In genomic region chr3:101676765-101677435, GRCh38 we compare ENCODE assay signal across 1 cellular context.
TF ChIP-seq lines count a peak whose summit lies in the region.

TSS of gene ZBTB11 (minus strand) at chr3:101677132. CDS start at chr3:101676914, 218 bp downstream.

TF ChIP-seq in K562, 482 proteins besides CTCF, POLR2A, EP300 and RAD21 (continued from another document and continues in another):
- TF ChIP-seq KHSRP (IDR thresholded peaks at IDR 0.05) = 0 out of 2 replicates have a peak, but pooled peaks have one; percentile 28
- TF ChIP-seq POLR3G (IDR thresholded peaks at IDR 0.05; ENCODE audit: extremely low read depth, insufficient read length, insufficient replicate concordance) = no peak
- no peak for TF ChIP-seq NONO (IDR thresholded peaks at IDR 0.05; ENCODE audit: low read depth in 2 of 2, low read length in 1 of 2)
- no peak for TF ChIP-seq ZFP91 (CRISPR knock-in tag; IDR thresholded peaks at IDR 0.05)
- TF ChIP-seq ZNF121 (CRISPR knock-in tag; conservative IDR thresholded peaks at IDR 0.05) = no peak
- no peak for TF ChIP-seq SREBF2 (CRISPR knock-in tag; IDR thresholded peaks at IDR 0.05)
- TF ChIP-seq HDAC8 (tag; IDR thresholded peaks at IDR 0.05) = no peak
- no peak for TF ChIP-seq MTA1 (IDR thresholded peaks at IDR 0.05; ENCODE audit: borderline replicate concordance)
- TF ChIP-seq RAD51 (IDR thresholded peaks at IDR 0.05; ENCODE audit: borderline replicate concordance, low read depth) = no peak
- peak; percentile 69 for TF ChIP-seq NCOA6 (IDR thresholded peaks at IDR 0.05)
- no peak for TF ChIP-seq PRMT5 (CRISPR knock-in tag; IDR thresholded peaks at IDR 0.05)
- no peak for TF ChIP-seq ZNF609 (CRISPR knock-in tag; IDR thresholded peaks at IDR 0.05; ENCODE audit: borderline replicate concordance)
- no peak for TF ChIP-seq YBX1 (IDR thresholded peaks at IDR 0.05)
- no peak for TF ChIP-seq CBFB (CRISPR knock-in tag; IDR thresholded peaks at IDR 0.05)
- TF ChIP-seq XRCC3 (IDR thresholded peaks at IDR 0.05) = no peak
- TF ChIP-seq COPS2 (conservative IDR thresholded peaks at IDR 0.05) = no peak
- TF ChIP-seq ZNF511 (CRISPR knock-in tag; IDR thresholded peaks at IDR 0.05) = no peak; the same call in 1 of the 2 replicates
- TF ChIP-seq JUN (IDR thresholded peaks at IDR 0.05; ENCODE audit: borderline replicate concordance, low read depth, low read length) = peak; percentile 16; the same call in 1 of the 2 replicates
- TF ChIP-seq JUN (CRISPR knock-in tag; IDR thresholded peaks at IDR 0.05; ENCODE audit: borderline replicate concordance) = no peak
- no peak for TF ChIP-seq ZNF507 (tag; conservative IDR thresholded peaks at IDR 0.05)
- TF ChIP-seq GTF2E2 (tag; IDR thresholded peaks at IDR 0.05) = 0 out of 2 replicates have a peak, but pooled peaks have one; percentile 36
- TF ChIP-seq MGA (IDR thresholded peaks at IDR 0.05) = no peak
- no peak for TF ChIP-seq NFIX (CRISPR knock-in tag; IDR thresholded peaks at IDR 0.05; ENCODE audit: low read depth)
- TF ChIP-seq MED1 (CRISPR knock-in tag; IDR thresholded peaks at IDR 0.05; ENCODE audit: borderline replicate concordance) = no peak
- peak; percentile 42; the same call in 1 of the 2 replicates for TF ChIP-seq USF2 (CRISPR knock-in tag; IDR thresholded peaks at IDR 0.05)
- TF ChIP-seq HMG20A (CRISPR knock-in tag; conservative IDR thresholded peaks at IDR 0.05) = no peak
- TF ChIP-seq TAF1 (IDR thresholded peaks at IDR 0.05; ENCODE audit: control insufficient read depth, extremely low read depth, insufficient read depth, low read length, severe bottlenecking) = peak; percentile 66
- TF ChIP-seq NBN (IDR thresholded peaks at IDR 0.05; ENCODE audit: low read depth) = peak; percentile 35; the same call in 1 of the 2 replicates
- TF ChIP-seq ZNF398 (CRISPR knock-in tag; IDR thresholded peaks at IDR 0.05) = no peak
- peak; percentile 92 to 98 (median 96); a peak in 5 of 6 replicates for TF ChIP-seq ZBTB11 (CRISPR knock-in tag; IDR thresholded peaks at IDR 0.05)
- no peak for TF ChIP-seq ZNF175 (CRISPR knock-in tag; IDR thresholded peaks at IDR 0.05; ENCODE audit: low read depth)
- no peak for TF ChIP-seq ZBTB1 (CRISPR knock-in tag; IDR thresholded peaks at IDR 0.05; ENCODE audit: borderline replicate concordance, low read depth)
- TF ChIP-seq POLR2H (tag; IDR thresholded peaks at IDR 0.05; ENCODE audit: low read depth) = no peak
